ENCODE assay signal across 13 cellular contexts in genomic region chr4:79906306-79906705, GRCh38.
A peak's percentile ranks its signal among the peaks of the same experiment; 100 is the strongest.
DNase-seq lines count a peak whose midpoint lies in the region; ATAC-seq lines count a peak whose summit lies in the region.
"Had no signal": no experiment of that assay in that cellular context is flagged by ENCODE, and none has a peak within 500 bp of the region (broad histone marks: within the 10 kb centered on the region; RNA-seq: fewer than 3 reads in every experiment).

No MANE protein-coding gene starts in this region.

- peak; percentile 63 to 66 for ATAC-seq in naive B cell (ENCODE audit: low read depth in 2 of 2)
- no peak for ATAC-seq in T-helper 17 cell
- ATAC-seq: HCT116, HepG2 had no signal

- H3K36me3 ChIP-seq in CD8-positive, alpha-beta memory T cell (ENCODE audit: insufficient read depth, low read length), result no peaks in the 10 kb centered on the region

- peaks cover 4% of the 10 kb centered on the region for H3K9me3 Mint-ChIP-seq in activated CD4-positive, alpha-beta T cell treated with anti-CD3 and anti-CD28 coated beads, Interleukin-2, amount 10 ng/mL, durations not matched to agents 7 days and 5 days
- H3K9me3 Mint-ChIP-seq in naive B cell, result peaks cover 0 to under 1% (median 0%) of the 10 kb centered on the region in 7 donors
- H3K9me3 Mint-ChIP-seq in CD8-positive, alpha-beta memory T cell, result no peaks in the 10 kb centered on the region

- CTCF ChIA-PET in activated CD4-positive, alpha-beta T cell treated with anti-CD3 and anti-CD28 coated beads, Interleukin-2, amount 10 ng/mL, durations not matched to agents 7 days and 5 days (lab: Charles Lee), result interaction anchor here (0.6 kb wide), 1 partner anchor 1250 kb away, joined by 3 read pairs; no protein-coding TSS in a partner anchor
- CTCF ChIA-PET in CD8-positive, alpha-beta memory T cell (lab: Charles Lee), result no interaction called here

- peaks cover 23% of the 10 kb centered on the region for H3K36me3 Mint-ChIP-seq in activated CD4-positive, alpha-beta T cell treated with anti-CD3 and anti-CD28 coated beads, Interleukin-2, amount 10 ng/mL, durations not matched to agents 7 days and 5 days (ENCODE audit: low read depth)
- H3K36me3 Mint-ChIP-seq in naive B cell, result peaks cover 16 to 39% of the 10 kb centered on the region in 2 donors
- peaks cover 14 to 38% (median 15%) of the 10 kb centered on the region in 3 donors for H3K36me3 Mint-ChIP-seq in CD8-positive, alpha-beta memory T cell
- H3K36me3 Mint-ChIP-seq in T-helper 17 cell (ENCODE audit: low read depth), result peaks cover 6% of the 10 kb centered on the region

- no peak overlapping the region for H3K27ac Mint-ChIP-seq in activated CD4-positive, alpha-beta T cell treated with anti-CD3 and anti-CD28 coated beads, Interleukin-2, amount 10 ng/mL, durations not matched to agents 7 days and 5 days
- H3K27ac Mint-ChIP-seq in naive B cell (peak overlapping the region in 1 of 6 donors; percentile 34), T-helper 17 cell (no peak overlapping the region)
- no peak overlapping the region for H3K27ac Mint-ChIP-seq in CD8-positive, alpha-beta memory T cell

- peak; percentile 12 for DNase-seq in activated CD4-positive, alpha-beta T cell treated with anti-CD3 and anti-CD28 coated beads, Interleukin-2, amount 10 ng/mL, durations not matched to agents 7 days and 5 days
- no peak for DNase-seq in activated CD4-positive, alpha-beta T cell treated with anti-CD3 and anti-CD28 coated beads, Interleukin-2, amount 50 U/mL, for 4 hours
- peak; percentile 31 for DNase-seq in Jurkat, Clone E6-1 (ENCODE audit: low read depth, low spot score)
- DNase-seq in naive B cell (peak; percentile 6), T-helper 17 cell (no peak)
- no peak for DNase-seq in stimulated activated CD4-positive, alpha-beta T cell treated with anti-CD3 and anti-CD28 coated beads, Interleukin-4, amount 100 ng/mL, for 1 hour
- no peak for DNase-seq in CD8-positive, alpha-beta memory T cell
- DNase-seq: 8988T, DMS79, EL, GM23248 had no signal

- no peak overlapping the region for H3K4me3 ChIP-seq in Jurkat, Clone E6-1 (ENCODE audit: low read length)
- H3K4me3 ChIP-seq in CD8-positive, alpha-beta memory T cell (ENCODE audit: low read length), result no peak overlapping the region
- H3K4me3 ChIP-seq: GM23248 had no signal

- H3K27me3 Mint-ChIP-seq in activated CD4-positive, alpha-beta T cell treated with anti-CD3 and anti-CD28 coated beads, Interleukin-2, amount 10 ng/mL, durations not matched to agents 7 days and 5 days, result no peaks in the 10 kb centered on the region
- H3K27me3 Mint-ChIP-seq in naive B cell, result no peaks in the 10 kb centered on the region
- H3K27me3 Mint-ChIP-seq in CD8-positive, alpha-beta memory T cell, result no peaks in the 10 kb centered on the region
- no peaks in the 10 kb centered on the region for H3K27me3 Mint-ChIP-seq in T-helper 17 cell

- H3K4me3 Mint-ChIP-seq in activated CD4-positive, alpha-beta T cell treated with anti-CD3 and anti-CD28 coated beads, Interleukin-2, amount 10 ng/mL, durations not matched to agents 7 days and 5 days, result no peak overlapping the region
- H3K4me3 Mint-ChIP-seq in naive B cell (peak overlapping the region in 6 of 8 donors; percentile 7 to 65 (median 34)), T-helper 17 cell (no peak overlapping the region)
- peak overlapping the region in 1 of 7 donors; percentile 28 for H3K4me3 Mint-ChIP-seq in CD8-positive, alpha-beta memory T cell

- no peaks in the 10 kb centered on the region for H3K9me3 ChIP-seq in CD8-positive, alpha-beta memory T cell (ENCODE audit: low read length)
- no peaks in the 10 kb centered on the region for H3K9me3 ChIP-seq in T-helper 17 cell (ENCODE audit: control insufficient read depth, low read length, poor library complexity, severe bottlenecking)

- no peak overlapping the region for H3K27ac ChIP-seq in CD8-positive, alpha-beta memory T cell (ENCODE audit: low read depth, low read length)
- H3K27ac ChIP-seq: GM23248 had no signal

- no peaks in the 10 kb centered on the region for H3K4me1 ChIP-seq in CD8-positive, alpha-beta memory T cell (ENCODE audit: insufficient read depth, low read length)

- POLR2A ChIA-PET in activated CD4-positive, alpha-beta T cell treated with anti-CD3 and anti-CD28 coated beads, Interleukin-2, amount 10 ng/mL, durations not matched to agents 7 days and 5 days (lab: Charles Lee), result no interaction called here
- POLR2A ChIA-PET in CD8-positive, alpha-beta memory T cell (lab: Charles Lee), result no interaction called here

- H3K27me3 ChIP-seq in CD8-positive, alpha-beta memory T cell (ENCODE audit: insufficient read depth, low read length, poor library complexity, severe bottlenecking), result no peaks in the 10 kb centered on the region

- H3K4me1 Mint-ChIP-seq in activated CD4-positive, alpha-beta T cell treated with anti-CD3 and anti-CD28 coated beads, Interleukin-2, amount 10 ng/mL, durations not matched to agents 7 days and 5 days, result peaks cover 16% of the 10 kb centered on the region
- H3K4me1 Mint-ChIP-seq in naive B cell (peaks cover 17 to 24% (median 20%) of the 10 kb centered on the region in 3 donors), T-helper 17 cell (peaks cover 9% of the 10 kb centered on the region)
- H3K4me1 Mint-ChIP-seq in CD8-positive, alpha-beta memory T cell, result peaks cover 6 to 16% (median 6%) of the 10 kb centered on the region in 3 donors

Comparison
In these comparisons a context has a peak if more than half of its experiments do, and no peak if none do; other contexts are left out.
1. DNase-seq: peak in activated CD4-positive, alpha-beta T cell treated with anti-CD3 and anti-CD28 coated beads, Interleukin-2, amount 10 ng/mL, durations not matched to agents 7 days and 5 days (single experiment), Jurkat, Clone E6-1 (single experiment) and naive B cell (single experiment); none in activated CD4-positive, alpha-beta T cell treated with anti-CD3 and anti-CD28 coated beads, Interleukin-2, amount 50 U/mL, for 4 hours (0 of 2), stimulated activated CD4-positive, alpha-beta T cell treated with anti-CD3 and anti-CD28 coated beads, Interleukin-4, amount 100 ng/mL, for 1 hour (single experiment), CD8-positive, alpha-beta memory T cell (0 of 5) and T-helper 17 cell (0 of 3).
2. H3K4me3 Mint-ChIP-seq: peak in naive B cell (6 of 8); none in activated CD4-positive, alpha-beta T cell treated with anti-CD3 and anti-CD28 coated beads, Interleukin-2, amount 10 ng/mL, durations not matched to agents 7 days and 5 days (single experiment) and T-helper 17 cell (single experiment).